ENCODE assay signal across 1 cellular context in the genomic region with DNA sequence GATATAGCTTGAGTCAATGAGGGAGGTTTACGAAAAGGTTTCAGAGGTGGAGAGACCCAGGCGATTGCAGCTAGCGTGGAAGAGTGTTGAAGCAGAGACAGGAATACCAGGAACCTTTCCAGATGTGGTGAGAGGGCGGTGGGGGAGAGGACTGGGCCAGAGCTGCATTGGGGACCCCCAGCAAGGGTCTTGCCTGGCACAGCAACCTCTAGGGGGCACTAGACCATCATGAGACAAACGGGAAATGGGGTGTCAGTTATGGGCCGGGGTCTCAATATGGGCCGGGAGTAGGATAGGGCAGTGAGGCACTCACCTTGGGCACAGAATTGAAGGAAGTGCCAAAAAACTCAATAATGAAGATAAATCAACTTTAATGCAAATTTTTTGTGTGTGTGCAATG.
TF ChIP-seq lines count a peak whose summit lies in the region.

No MANE protein-coding gene starts in this region.

TF ChIP-seq in HEK293, 187 proteins besides CTCF, POLR2A, EP300 and RAD21 (continued from another document):
- TF ChIP-seq, protein P1, sequence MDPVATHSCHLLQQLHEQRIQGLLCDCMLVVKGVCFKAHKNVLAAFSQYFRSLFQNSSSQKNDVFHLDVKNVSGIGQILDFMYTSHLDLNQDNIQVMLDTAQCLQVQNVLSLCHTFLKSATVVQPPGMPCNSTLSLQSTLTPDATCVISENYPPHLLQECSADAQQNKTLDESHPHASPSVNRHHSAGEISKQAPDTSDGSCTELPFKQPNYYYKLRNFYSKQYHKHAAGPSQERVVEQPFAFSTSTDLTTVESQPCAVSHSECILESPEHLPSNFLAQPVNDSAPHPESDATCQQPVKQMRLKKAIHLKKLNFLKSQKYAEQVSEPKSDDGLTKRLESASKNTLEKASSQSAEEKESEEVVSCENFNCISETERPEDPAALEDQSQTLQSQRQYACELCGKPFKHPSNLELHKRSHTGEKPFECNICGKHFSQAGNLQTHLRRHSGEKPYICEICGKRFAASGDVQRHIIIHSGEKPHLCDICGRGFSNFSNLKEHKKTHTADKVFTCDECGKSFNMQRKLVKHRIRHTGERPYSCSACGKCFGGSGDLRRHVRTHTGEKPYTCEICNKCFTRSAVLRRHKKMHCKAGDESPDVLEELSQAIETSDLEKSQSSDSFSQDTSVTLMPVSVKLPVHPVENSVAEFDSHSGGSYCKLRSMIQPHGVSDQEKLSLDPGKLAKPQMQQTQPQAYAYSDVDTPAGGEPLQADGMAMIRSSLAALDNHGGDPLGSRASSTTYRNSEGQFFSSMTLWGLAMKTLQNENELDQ (tag by site-specific recombination; IDR thresholded peaks at IDR 0.05; ENCODE audit: low read depth), result no peak
- TF ChIP-seq OSR2 (tag by site-specific recombination; IDR thresholded peaks at IDR 0.05), result no peak
- no peak for TF ChIP-seq ZNF324 (tag by site-specific recombination; IDR thresholded peaks at IDR 0.05)
- TF ChIP-seq, protein P2, sequence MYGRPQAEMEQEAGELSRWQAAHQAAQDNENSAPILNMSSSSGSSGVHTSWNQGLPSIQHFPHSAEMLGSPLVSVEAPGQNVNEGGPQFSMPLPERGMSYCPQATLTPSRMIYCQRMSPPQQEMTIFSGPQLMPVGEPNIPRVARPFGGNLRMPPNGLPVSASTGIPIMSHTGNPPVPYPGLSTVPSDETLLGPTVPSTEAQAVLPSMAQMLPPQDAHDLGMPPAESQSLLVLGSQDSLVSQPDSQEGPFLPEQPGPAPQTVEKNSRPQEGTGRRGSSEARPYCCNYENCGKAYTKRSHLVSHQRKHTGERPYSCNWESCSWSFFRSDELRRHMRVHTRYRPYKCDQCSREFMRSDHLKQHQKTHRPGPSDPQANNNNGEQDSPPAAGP (tag by site-specific recombination; IDR thresholded peaks at IDR 0.05), result no peak
- TF ChIP-seq ZNF354C (tag by site-specific recombination; IDR thresholded peaks at IDR 0.05; ENCODE audit: borderline replicate concordance, low read depth), result no peak
- no peak for TF ChIP-seq ZNF350 (tag by site-specific recombination; IDR thresholded peaks at IDR 0.05)
- TF ChIP-seq ZNF544 (tag by site-specific recombination; IDR thresholded peaks at IDR 0.05), result no peak
- TF ChIP-seq, protein P3, sequence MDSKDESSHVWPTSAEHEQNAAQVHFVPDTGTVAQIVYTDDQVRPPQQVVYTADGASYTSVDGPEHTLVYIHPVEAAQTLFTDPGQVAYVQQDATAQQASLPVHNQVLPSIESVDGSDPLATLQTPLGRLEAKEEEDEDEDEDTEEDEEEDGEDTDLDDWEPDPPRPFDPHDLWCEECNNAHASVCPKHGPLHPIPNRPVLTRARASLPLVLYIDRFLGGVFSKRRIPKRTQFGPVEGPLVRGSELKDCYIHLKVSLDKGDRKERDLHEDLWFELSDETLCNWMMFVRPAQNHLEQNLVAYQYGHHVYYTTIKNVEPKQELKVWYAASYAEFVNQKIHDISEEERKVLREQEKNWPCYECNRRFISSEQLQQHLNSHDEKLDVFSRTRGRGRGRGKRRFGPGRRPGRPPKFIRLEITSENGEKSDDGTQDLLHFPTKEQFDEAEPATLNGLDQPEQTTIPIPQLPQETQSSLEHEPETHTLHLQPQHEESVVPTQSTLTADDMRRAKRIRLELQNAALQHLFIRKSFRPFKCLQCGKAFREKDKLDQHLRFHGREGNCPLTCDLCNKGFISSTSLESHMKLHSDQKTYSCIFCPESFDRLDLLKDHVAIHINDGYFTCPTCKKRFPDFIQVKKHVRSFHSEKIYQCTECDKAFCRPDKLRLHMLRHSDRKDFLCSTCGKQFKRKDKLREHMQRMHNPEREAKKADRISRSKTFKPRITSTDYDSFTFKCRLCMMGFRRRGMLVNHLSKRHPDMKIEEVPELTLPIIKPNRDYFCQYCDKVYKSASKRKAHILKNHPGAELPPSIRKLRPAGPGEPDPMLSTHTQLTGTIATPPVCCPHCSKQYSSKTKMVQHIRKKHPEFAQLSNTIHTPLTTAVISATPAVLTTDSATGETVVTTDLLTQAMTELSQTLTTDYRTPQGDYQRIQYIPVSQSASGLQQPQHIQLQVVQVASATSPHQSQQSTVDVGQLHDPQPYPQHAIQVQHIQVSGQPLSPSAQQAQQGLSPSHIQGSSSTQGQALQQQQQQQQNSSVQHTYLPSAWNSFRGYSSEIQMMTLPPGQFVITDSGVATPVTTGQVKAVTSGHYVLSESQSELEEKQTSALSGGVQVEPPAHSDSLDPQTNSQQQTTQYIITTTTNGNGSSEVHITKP (tag by site-specific recombination; IDR thresholded peaks at IDR 0.05), result no peak
- TF ChIP-seq ZNF146 (tag by site-specific recombination; IDR thresholded peaks at IDR 0.05), result no peak
- TF ChIP-seq ZNF791 (tag by site-specific recombination; IDR thresholded peaks at IDR 0.05), result no peak
- no peak for TF ChIP-seq ZNF174 (tag by site-specific recombination; IDR thresholded peaks at IDR 0.05)
- no peak for TF ChIP-seq MEIS1 (CRISPR knock-in tag; IDR thresholded peaks at IDR 0.05; ENCODE audit: borderline replicate concordance)
- no peak for TF ChIP-seq ZNF777 (tag by site-specific recombination; IDR thresholded peaks at IDR 0.05; ENCODE audit: borderline replicate concordance)
- TF ChIP-seq, protein P4, sequence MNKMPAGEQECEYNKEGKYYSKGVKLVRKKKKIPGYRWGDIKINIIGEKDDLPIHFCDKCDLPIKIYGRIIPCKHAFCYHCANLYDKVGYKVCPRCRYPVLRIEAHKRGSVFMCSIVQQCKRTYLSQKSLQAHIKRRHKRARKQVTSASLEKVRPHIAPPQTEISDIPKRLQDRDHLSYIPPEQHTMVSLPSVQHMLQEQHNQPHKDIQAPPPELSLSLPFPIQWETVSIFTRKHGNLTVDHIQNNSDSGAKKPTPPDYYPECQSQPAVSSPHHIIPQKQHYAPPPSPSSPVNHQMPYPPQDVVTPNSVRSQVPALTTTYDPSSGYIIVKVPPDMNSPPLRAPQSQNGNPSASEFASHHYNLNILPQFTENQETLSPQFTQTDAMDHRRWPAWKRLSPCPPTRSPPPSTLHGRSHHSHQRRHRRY (tag by site-specific recombination; IDR thresholded peaks at IDR 0.05), result no peak
- no peak for TF ChIP-seq ZNF785 (tag by site-specific recombination; IDR thresholded peaks at IDR 0.05)
- no peak for TF ChIP-seq BCL11B (tag by site-specific recombination; IDR thresholded peaks at IDR 0.05; ENCODE audit: low read depth)
TF ChIP-seq in HEK293: peak in this region for 3.
